16 cellular contexts compared by ENCODE assay signal in genomic region chr2:233161730-233162129, GRCh38.
DNase-seq lines count a peak whose midpoint lies in the region; ATAC-seq and TF ChIP-seq lines count a peak whose summit lies in the region.
"Had no signal": no experiment of that assay in that cellular context is flagged by ENCODE, and none has a peak within 500 bp of the region (broad histone marks: within the 10 kb centered on the region; RNA-seq: fewer than 3 reads in every experiment).

No MANE protein-coding gene starts in this region.

- CTCF ChIA-PET in IMR-90 (lab: Yijun Ruan, JAX), result no interaction called here

- no peak overlapping the region for H3K56ac ChIP-seq in IMR-90 (ENCODE audit: extremely low read depth, insufficient read depth, low read length)

- no peak overlapping the region for H3K23ac ChIP-seq in IMR-90 (ENCODE audit: low read depth, low read length)

- BruUV-seq in IMR-90 (replicated peaks; lab: Mats Ljungman, UMichigan), result no TSS peak

- peak overlapping the region; percentile 33 for H2AFZ ChIP-seq in IMR-90 (replicated peaks; ENCODE audit: low read length, poor library complexity)

- no peak overlapping the region for H2BK120ac ChIP-seq in IMR-90 (ENCODE audit: low read depth, low read length)

- H3K4me1 ChIP-seq in IMR-90 (ENCODE audit: control insufficient read depth, insufficient read depth, low read length), result no peaks in the 10 kb centered on the region
- H3K4me1 ChIP-seq: BLaER1 had no signal

- no peak for TF ChIP-seq POLR2A in IMR-90 (IDR thresholded peaks at IDR 0.05; ENCODE audit: low read depth, low read length)

- intact Hi-C loops in IMR-90 (cut with micrococcal nuclease), result no loop called here

- H3K9me1 ChIP-seq in IMR-90 (ENCODE audit: insufficient read depth, low read length), result no peaks in the 10 kb centered on the region

- ATAC-seq in activated naive CD8-positive, alpha-beta T cell treated with anti-CD3 and anti-CD28 coated beads, Interleukin-2, amount 50 U/mL, for 24 hours, result no peak
- ATAC-seq in IMR-90 (ENCODE audit: low read depth) (no peak), HG02884 (IDR thresholded peaks at IDR 0.05; ENCODE audit: unreplicated experiment) (no peak), GM21528 (IDR thresholded peaks at IDR 0.05; ENCODE audit: low FRiP score, unreplicated experiment) (no peak)
- ATAC-seq in stimulated activated effector memory CD8-positive, alpha-beta T cell treated with anti-CD3 and anti-CD28 coated beads, Interleukin-12 subunit alpha, Interleukin-12 subunit beta, amount 100 ng/mL, for 72 hours, result no peak
- ATAC-seq: GM12878, HCT116 had no signal

- no peak overlapping the region for H3K4me3 Mint-ChIP-seq in activated naive CD8-positive, alpha-beta T cell treated with anti-CD3 and anti-CD28 coated beads for 36 hours
- H3K4me3 Mint-ChIP-seq in activated naive CD8-positive, alpha-beta T cell treated with anti-CD3 and anti-CD28 coated beads, Interleukin-2, amount 50 U/mL, for 24 hours, result no peak overlapping the region
- H3K4me3 Mint-ChIP-seq in immature natural killer cell, result no peak overlapping the region
- H3K4me3 Mint-ChIP-seq in stimulated activated effector memory CD8-positive, alpha-beta T cell treated with anti-CD3 and anti-CD28 coated beads, Interleukin-12 subunit alpha, Interleukin-12 subunit beta, amount 100 ng/mL, for 72 hours, result no peak overlapping the region
- H3K4me3 Mint-ChIP-seq: CD4-positive, alpha-beta T cell had no signal

- no peak overlapping the region for H3K27ac ChIP-seq in IMR-90 (ENCODE audit: insufficient read depth, low read length)
- H3K27ac ChIP-seq: BLaER1, HL-60 had no signal

- H3K9me3 Mint-ChIP-seq in activated naive CD8-positive, alpha-beta T cell treated with anti-CD3 and anti-CD28 coated beads for 36 hours, result no peaks in the 10 kb centered on the region
- H3K9me3 Mint-ChIP-seq in activated naive CD8-positive, alpha-beta T cell treated with anti-CD3 and anti-CD28 coated beads, Interleukin-2, amount 50 U/mL, for 24 hours, result no peaks in the 10 kb centered on the region
- H3K9me3 Mint-ChIP-seq in immature natural killer cell, result no peaks in the 10 kb centered on the region
- H3K9me3 Mint-ChIP-seq in stimulated activated effector memory CD8-positive, alpha-beta T cell treated with anti-CD3 and anti-CD28 coated beads, Interleukin-12 subunit alpha, Interleukin-12 subunit beta, amount 100 ng/mL, for 72 hours, result no peaks in the 10 kb centered on the region
- H3K9me3 Mint-ChIP-seq: CD4-positive, alpha-beta T cell had no signal

- no peak overlapping the region for H2AK5ac ChIP-seq in IMR-90 (ENCODE audit: low read depth, low read length)

- peaks cover 6% of the 10 kb centered on the region for H3K27me3 ChIP-seq in IMR-90 (ENCODE audit: control insufficient read depth, insufficient read depth, low read length)
- H3K27me3 ChIP-seq: BLaER1 had no signal

- H3K4me3 ChIP-seq in IMR-90 (ENCODE audit: insufficient read depth, low read depth, low read length), result no peak overlapping the region
- H3K4me3 ChIP-seq: BLaER1, GM12878 had no signal

- no peak overlapping the region for H4K8ac ChIP-seq in IMR-90 (ENCODE audit: low read depth in 2 of 2, low read length in 2 of 2)

- dilution Hi-C loops in IMR-90 (cut with HindIII; ENCODE audit: low sequenced_read_pairs, unreplicated experiment), result no loop called here

- TF ChIP-seq CTCF in IMR-90 (conservative IDR thresholded peaks at IDR 0.05; ENCODE audit: low read depth, low read length), result no peak

- in situ Hi-C loops in IMR-90 (cut with MboI; ENCODE audit: low sequenced_read_pairs), result no loop called here

- no peak overlapping the region for H3K14ac ChIP-seq in IMR-90 (replicated peaks; ENCODE audit: low read depth, low read length)

- no peak overlapping the region for H2AK9ac ChIP-seq in IMR-90 (replicated peaks; ENCODE audit: low read depth, low read length, poor library complexity)

- no peaks in the 10 kb centered on the region for H3K4me1 Mint-ChIP-seq in activated naive CD8-positive, alpha-beta T cell treated with anti-CD3 and anti-CD28 coated beads for 36 hours
- H3K4me1 Mint-ChIP-seq in activated naive CD8-positive, alpha-beta T cell treated with anti-CD3 and anti-CD28 coated beads, Interleukin-2, amount 50 U/mL, for 24 hours, result peaks cover 6% of the 10 kb centered on the region
- peaks cover 25 to 35% of the 10 kb centered on the region in 2 donors for H3K4me1 Mint-ChIP-seq in immature natural killer cell
- peaks cover 4% of the 10 kb centered on the region for H3K4me1 Mint-ChIP-seq in stimulated activated effector memory CD8-positive, alpha-beta T cell treated with anti-CD3 and anti-CD28 coated beads, Interleukin-12 subunit alpha, Interleukin-12 subunit beta, amount 100 ng/mL, for 72 hours

- no peak overlapping the region for H3K18ac ChIP-seq in IMR-90 (ENCODE audit: low read depth, low read length)

- DNase-seq in activated naive CD8-positive, alpha-beta T cell treated with anti-CD3 and anti-CD28 coated beads for 36 hours, result no peak
- DNase-seq in activated naive CD8-positive, alpha-beta T cell treated with anti-CD3 and anti-CD28 coated beads, Interleukin-2, amount 50 U/mL, for 24 hours, result no peak
- DNase-seq in IMR-90 (no peak), immature natural killer cell (no peak), glomerular visceral epithelial cell (ENCODE audit: extremely low spot score) (no peak)
- no peak for DNase-seq in stimulated activated effector memory CD8-positive, alpha-beta T cell treated with anti-CD3 and anti-CD28 coated beads, Interleukin-12 subunit alpha, Interleukin-12 subunit beta, amount 100 ng/mL, for 72 hours (ENCODE audit: low spot score in 2 of 2)
- DNase-seq: 8988T; AML-193; CD4-positive, alpha-beta T cell; DMS79 had no signal

- WGBS in IMR-90 (ENCODE audit: extremely low coverage in 2 of 2, insufficient read length in 1 of 2), 2 experiments, result no CpG with 5 or more reads among the region's 11 CpGs

- no peak overlapping the region for H2BK15ac ChIP-seq in IMR-90 (ENCODE audit: low read depth, low read length)

- H3K9ac ChIP-seq in IMR-90 (ENCODE audit: low read depth, low read length), result no peak overlapping the region
- H3K9ac ChIP-seq: BLaER1 had no signal

- no peak overlapping the region for H2BK20ac ChIP-seq in IMR-90 (ENCODE audit: low read depth, low read length)

- no peak for TF ChIP-seq RAD21 in IMR-90 (IDR thresholded peaks at IDR 0.05; ENCODE audit: low read length)

- peaks cover 9% of the 10 kb centered on the region for H3K36me3 Mint-ChIP-seq in activated naive CD8-positive, alpha-beta T cell treated with anti-CD3 and anti-CD28 coated beads for 36 hours
- peaks cover 20% of the 10 kb centered on the region for H3K36me3 Mint-ChIP-seq in activated naive CD8-positive, alpha-beta T cell treated with anti-CD3 and anti-CD28 coated beads, Interleukin-2, amount 50 U/mL, for 24 hours (ENCODE audit: low read depth)
- H3K36me3 Mint-ChIP-seq in immature natural killer cell, result peaks cover 20 to 61% (median 34%) of the 10 kb centered on the region in 3 donors
- peaks cover 54% of the 10 kb centered on the region for H3K36me3 Mint-ChIP-seq in stimulated activated effector memory CD8-positive, alpha-beta T cell treated with anti-CD3 and anti-CD28 coated beads, Interleukin-12 subunit alpha, Interleukin-12 subunit beta, amount 100 ng/mL, for 72 hours

- H3K4me2 ChIP-seq in IMR-90 (ENCODE audit: low read depth, low read length), result no peak overlapping the region
- H3K4me2 ChIP-seq: BLaER1 had no signal

- peak overlapping the region; percentile 10 for H3K27ac Mint-ChIP-seq in activated naive CD8-positive, alpha-beta T cell treated with anti-CD3 and anti-CD28 coated beads for 36 hours
- H3K27ac Mint-ChIP-seq in activated naive CD8-positive, alpha-beta T cell treated with anti-CD3 and anti-CD28 coated beads, Interleukin-2, amount 50 U/mL, for 24 hours, result no peak overlapping the region
- H3K27ac Mint-ChIP-seq in immature natural killer cell, result peak overlapping the region in 4 of 6 donors; percentile 20 to 58 (median 39)
- H3K27ac Mint-ChIP-seq in stimulated activated effector memory CD8-positive, alpha-beta T cell treated with anti-CD3 and anti-CD28 coated beads, Interleukin-12 subunit alpha, Interleukin-12 subunit beta, amount 100 ng/mL, for 72 hours, result peak overlapping the region; percentile 79
- H3K27ac Mint-ChIP-seq: CD4-positive, alpha-beta T cell had no signal

- no peak overlapping the region for H4K5ac ChIP-seq in IMR-90 (ENCODE audit: low read depth, low read length)

- no peak overlapping the region for H2BK5ac ChIP-seq in IMR-90 (ENCODE audit: low read depth, low read length, poor library complexity, severe bottlenecking)

- no peak overlapping the region for H3K4ac ChIP-seq in IMR-90 (ENCODE audit: low read depth, low read length)

- H4K91ac ChIP-seq in IMR-90 (ENCODE audit: insufficient read depth, low read depth, low read length), result no peak overlapping the region

- no peaks in the 10 kb centered on the region for H3K79me1 ChIP-seq in IMR-90 (ENCODE audit: low read depth in 1 of 2, low read length in 2 of 2)

- H3K36me3 ChIP-seq in IMR-90 (ENCODE audit: control insufficient read depth, insufficient read depth, low read length), result no peaks in the 10 kb centered on the region

- no peaks in the 10 kb centered on the region for H4K20me1 ChIP-seq in IMR-90 (ENCODE audit: insufficient read depth, low read length)
- H4K20me1 ChIP-seq: BLaER1 had no signal

- POLR2A ChIA-PET in IMR-90 (lab: Charles Lee; ENCODE audit: unreplicated experiment), result no interaction called here

- no peaks in the 10 kb centered on the region for H3K9me3 ChIP-seq in IMR-90 (ENCODE audit: control insufficient read depth, insufficient read depth, low read length)
- H3K9me3 ChIP-seq: BLaER1 had no signal

- H3K27me3 Mint-ChIP-seq in activated naive CD8-positive, alpha-beta T cell treated with anti-CD3 and anti-CD28 coated beads for 36 hours, result no peaks in the 10 kb centered on the region
- no peaks in the 10 kb centered on the region for H3K27me3 Mint-ChIP-seq in activated naive CD8-positive, alpha-beta T cell treated with anti-CD3 and anti-CD28 coated beads, Interleukin-2, amount 50 U/mL, for 24 hours
- H3K27me3 Mint-ChIP-seq in immature natural killer cell (ENCODE audit: low read depth in 3 of 3), result peaks cover 0 to 12% (median 11%) of the 10 kb centered on the region in 3 donors
- H3K27me3 Mint-ChIP-seq: CD4-positive, alpha-beta T cell had no signal

TF ChIP-seq in IMR-90, 13 proteins besides CTCF, POLR2A, EP300 and RAD21:
- TF ChIP-seq MAFK (IDR thresholded peaks at IDR 0.05; ENCODE audit: low read depth, low read length), result no peak
- TF ChIP-seq, protein P1, sequence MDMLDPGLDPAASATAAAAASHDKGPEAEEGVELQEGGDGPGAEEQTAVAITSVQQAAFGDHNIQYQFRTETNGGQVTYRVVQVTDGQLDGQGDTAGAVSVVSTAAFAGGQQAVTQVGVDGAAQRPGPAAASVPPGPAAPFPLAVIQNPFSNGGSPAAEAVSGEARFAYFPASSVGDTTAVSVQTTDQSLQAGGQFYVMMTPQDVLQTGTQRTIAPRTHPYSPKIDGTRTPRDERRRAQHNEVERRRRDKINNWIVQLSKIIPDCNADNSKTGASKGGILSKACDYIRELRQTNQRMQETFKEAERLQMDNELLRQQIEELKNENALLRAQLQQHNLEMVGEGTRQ (IDR thresholded peaks at IDR 0.05; ENCODE audit: low read depth, low read length), result no peak
